In the genomic region with DNA sequence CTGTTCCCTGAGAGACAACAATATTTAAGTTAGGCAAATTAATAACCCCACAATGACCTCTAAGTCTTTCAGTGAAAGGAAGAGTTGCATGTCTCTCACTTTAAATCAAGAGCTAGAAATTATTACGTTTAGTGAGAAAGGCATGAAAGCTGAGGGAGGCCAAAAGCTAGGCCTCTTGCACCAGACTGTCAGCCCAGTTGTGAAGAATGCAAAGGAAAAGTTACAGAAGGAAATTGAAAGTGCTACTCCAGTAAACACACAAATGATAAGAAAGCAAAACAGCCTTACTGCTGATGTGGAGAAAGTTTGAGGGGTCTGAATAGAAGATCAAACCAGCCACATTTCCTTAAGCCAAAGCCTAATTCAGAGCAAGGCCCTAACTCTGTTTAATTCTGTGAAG, we compare ENCODE assay signal across 1 cellular context.
TF ChIP-seq lines count a peak whose summit lies in the region.

No MANE protein-coding gene starts in this region.

TF ChIP-seq in GM12891, 5 proteins besides CTCF, POLR2A, EP300 and RAD21:
- TF ChIP-seq POU2F2 (IDR thresholded peaks at IDR 0.05; ENCODE audit: low read depth, low read length): no peak
- no peak for TF ChIP-seq SPI1 (IDR thresholded peaks at IDR 0.05; ENCODE audit: low read depth, low read length)
- TF ChIP-seq POLR2AphosphoS5 (IDR thresholded peaks at IDR 0.05; ENCODE audit: low read depth, low read length): no peak
- TF ChIP-seq TAF1 (IDR thresholded peaks at IDR 0.05; ENCODE audit: low read depth, low read length): no peak
- no peak for TF ChIP-seq PAX5 (IDR thresholded peaks at IDR 0.05; ENCODE audit: insufficient read depth, low read length, severe bottlenecking)
